In genomic region chr22:17999851-18000250, GRCh38 we compare ENCODE assay signal across 1 cellular context.
TF ChIP-seq lines count a peak whose summit lies in the region.

No MANE protein-coding gene starts in this region.

TF ChIP-seq in GM23338, 12 proteins besides CTCF, POLR2A, EP300 and RAD21 (continued from another document):
- no peak for TF ChIP-seq ZNF462 (CRISPR knock-in tag; IDR thresholded peaks at IDR 0.05)
- no peak for TF ChIP-seq REST (IDR thresholded peaks at IDR 0.05; ENCODE audit: unreplicated experiment)
- no peak for TF ChIP-seq ETS1 (IDR thresholded peaks at IDR 0.05)
- TF ChIP-seq STAT1 (IDR thresholded peaks at IDR 0.05; ENCODE audit: unreplicated experiment): no peak
- no peak for TF ChIP-seq NANOG (IDR thresholded peaks at IDR 0.05; ENCODE audit: borderline replicate concordance)
